ENCODE assay signal across 1 cellular context in genomic region chr2:158755310-158755709, GRCh38.
TF ChIP-seq lines count a peak whose summit lies in the region.

No MANE protein-coding gene starts in this region.

TF ChIP-seq in HepG2, 621 proteins besides CTCF, POLR2A, EP300 and RAD21 (continued from another document):
- TF ChIP-seq MLXIP (CRISPR knock-in tag; IDR thresholded peaks at IDR 0.05; ENCODE audit: borderline replicate concordance) (no peak), KMT2A (CRISPR knock-in tag; IDR thresholded peaks at IDR 0.05) (no peak), MXD4 (CRISPR knock-in tag; IDR thresholded peaks at IDR 0.05) (no peak), KIAA2018 (CRISPR knock-in tag; IDR thresholded peaks at IDR 0.05; ENCODE audit: borderline replicate concordance) (no peak), LBX2 (CRISPR knock-in tag; IDR thresholded peaks at IDR 0.05; ENCODE audit: borderline replicate concordance) (no peak), FOXO1 (CRISPR knock-in tag; IDR thresholded peaks at IDR 0.05) (no peak), RCOR2 (CRISPR knock-in tag; IDR thresholded peaks at IDR 0.05) (no peak), JARID2 (CRISPR knock-in tag; IDR thresholded peaks at IDR 0.05; ENCODE audit: insufficient replicate concordance) (no peak), CHD2 (IDR thresholded peaks at IDR 0.05; ENCODE audit: low read depth, low read length) (no peak)
